ENCODE assay signal across 15 cellular contexts in the genomic region with DNA sequence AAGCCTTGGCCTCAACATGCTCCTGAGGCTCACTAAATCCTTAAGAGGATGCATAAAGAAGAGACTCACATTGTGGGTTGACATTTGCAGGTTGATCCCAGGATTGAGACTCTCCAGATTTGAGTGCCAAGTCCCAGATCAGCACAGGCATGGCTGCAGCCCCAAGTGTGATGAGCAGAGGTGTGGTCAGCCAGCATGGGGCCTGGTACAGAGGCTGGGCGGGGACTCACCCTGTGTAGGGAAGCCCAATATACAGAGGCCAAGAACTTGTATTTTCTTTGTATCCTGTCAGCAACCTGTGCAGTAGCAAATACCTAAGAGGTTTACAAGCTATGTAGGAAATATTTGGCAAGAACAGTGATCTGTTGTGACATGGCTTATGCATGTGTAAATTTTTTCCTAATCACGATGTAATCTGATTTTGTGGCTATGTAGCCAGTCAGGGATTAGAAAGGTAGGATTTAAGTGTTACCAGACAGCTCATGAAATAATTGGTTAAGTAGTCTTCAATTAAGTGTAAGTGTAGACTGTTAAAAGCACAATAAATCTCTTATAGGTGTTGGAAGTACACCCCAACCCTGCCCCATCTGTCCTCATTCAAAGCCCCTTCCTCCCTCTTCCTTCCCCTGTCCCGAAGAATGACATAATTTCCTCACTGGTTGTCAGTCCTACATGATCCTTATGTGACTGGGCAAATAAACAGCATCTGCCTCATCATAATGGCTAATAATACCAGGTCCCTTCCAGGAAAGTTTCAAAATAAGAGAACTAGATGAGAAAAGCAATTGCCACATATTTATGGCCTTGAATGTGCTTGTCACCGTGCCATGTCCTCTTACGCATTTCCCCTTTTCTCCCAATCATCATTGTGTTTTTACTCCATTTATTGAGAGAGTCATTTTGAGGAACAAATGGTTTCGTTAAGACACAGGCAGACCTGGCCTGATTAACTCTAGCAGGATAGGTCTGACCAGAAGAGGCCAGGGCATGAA.
DNase-seq lines count a peak whose midpoint lies in the region; ATAC-seq and TF ChIP-seq lines count a peak whose summit lies in the region.
"Had no signal": no experiment of that assay in that cellular context is flagged by ENCODE, and none has a peak within 500 bp of the region (broad histone marks: within the 10 kb centered on the region; RNA-seq: fewer than 3 reads in every experiment).

No MANE protein-coding gene starts in this region.

- intact Hi-C loops in Right ventricle myocardium inferior (cut with DNase I) (loop anchor here (10.0 kb wide), 1 partner anchor 175 kb away; no protein-coding TSS in a partner anchor), cardiac septum (cut with DNase I) (no loop called here), lower lobe of right lung (cut with DNase I) (no loop called here)

- TF ChIP-seq CTCF in cardiac fibroblast (IDR thresholded peaks at IDR 0.05; ENCODE audit: low read depth, low read length) (no peak), lower lobe of right lung (IDR thresholded peaks at IDR 0.05) (no peak)

- no peaks in the 10 kb centered on the region for H3K27me3 ChIP-seq in lower lobe of right lung (ENCODE audit: low read depth)
- H3K27me3 ChIP-seq: SJCRH30, thyroid gland had no signal

- H3K27ac ChIP-seq in lower lobe of right lung = no peak overlapping the region
- H3K27ac ChIP-seq: SJCRH30, thyroid gland had no signal

- H3K4me1 ChIP-seq in lower lobe of right lung = no peaks in the 10 kb centered on the region
- H3K4me1 ChIP-seq: SJCRH30, thyroid gland had no signal

- H3K36me3 ChIP-seq in lower lobe of right lung = no peaks in the 10 kb centered on the region
- H3K36me3 ChIP-seq: SJCRH30, thyroid gland had no signal

- ATAC-seq in Right ventricle myocardium inferior (peak; percentile 68), lower lobe of right lung (peak; percentile 81 to 85)
- ATAC-seq: activated T-cell treated with anti-CD3 and anti-CD28 coated beads, Interleukin-2, amount 50 U/mL, for 72 hours had no signal

- H3K4me3 ChIP-seq in cardiac fibroblast (replicated peaks in 1 of 2; ENCODE audit: low read depth in 2 of 2, low read length in 2 of 2) (no peak overlapping the region), lower lobe of right lung (no peak overlapping the region)
- H3K4me3 ChIP-seq: SJCRH30, thyroid gland had no signal

- H3K9me3 ChIP-seq in lower lobe of right lung = no peaks in the 10 kb centered on the region
- H3K9me3 ChIP-seq: thyroid gland had no signal

- no peak for DNase-seq in Right ventricle myocardium inferior (ENCODE audit: missing footprints)
- DNase-seq in cardiac septum (ENCODE audit: low spot score) = no peak
- peak; percentile 43 to 73 for DNase-seq in cardiac fibroblast (ENCODE audit: low read depth in 2 of 2)
- DNase-seq in lower lobe of right lung = no peak
- no peak for DNase-seq in stimulated activated CD4-positive, alpha-beta T cell treated with anti-CD3 and anti-CD28 coated beads, Interleukin-15, amount 100 ng/mL, for 24 hours
- DNase-seq in NCI-H1417 treated with DMSO at 0.1 percent for 48 hours (lab: John Stamatoyannopoulos, UW) = no peak
- DNase-seq in NCI-H146 (lab: John Stamatoyannopoulos, UW) = no peak
- no peak for DNase-seq in mesenteric fat pad (ENCODE audit: low spot score)
- DNase-seq: activated T-cell treated with anti-CD3 and anti-CD28 coated beads, Interleukin-2, amount 50 U/mL, for 72 hours; Calu3; MM.1S; NCI-H446 treated with DMSO at 0.1 percent for 48 hours; retina; SJCRH30; thyroid gland had no signal

Comparison
In these comparisons a context has a peak if more than half of its experiments do, and no peak if none do; other contexts are left out.
1. DNase-seq: peak in cardiac fibroblast (2 of 2); none in Right ventricle myocardium inferior (single experiment), cardiac septum (single experiment), lower lobe of right lung (single experiment), stimulated activated CD4-positive, alpha-beta T cell treated with anti-CD3 and anti-CD28 coated beads, Interleukin-15, amount 100 ng/mL, for 24 hours (single experiment), NCI-H1417 treated with DMSO at 0.1 percent for 48 hours (single experiment), NCI-H146 (single experiment) and mesenteric fat pad (single experiment).